ENCODE assay signal across 9 cellular contexts in the genomic region with DNA sequence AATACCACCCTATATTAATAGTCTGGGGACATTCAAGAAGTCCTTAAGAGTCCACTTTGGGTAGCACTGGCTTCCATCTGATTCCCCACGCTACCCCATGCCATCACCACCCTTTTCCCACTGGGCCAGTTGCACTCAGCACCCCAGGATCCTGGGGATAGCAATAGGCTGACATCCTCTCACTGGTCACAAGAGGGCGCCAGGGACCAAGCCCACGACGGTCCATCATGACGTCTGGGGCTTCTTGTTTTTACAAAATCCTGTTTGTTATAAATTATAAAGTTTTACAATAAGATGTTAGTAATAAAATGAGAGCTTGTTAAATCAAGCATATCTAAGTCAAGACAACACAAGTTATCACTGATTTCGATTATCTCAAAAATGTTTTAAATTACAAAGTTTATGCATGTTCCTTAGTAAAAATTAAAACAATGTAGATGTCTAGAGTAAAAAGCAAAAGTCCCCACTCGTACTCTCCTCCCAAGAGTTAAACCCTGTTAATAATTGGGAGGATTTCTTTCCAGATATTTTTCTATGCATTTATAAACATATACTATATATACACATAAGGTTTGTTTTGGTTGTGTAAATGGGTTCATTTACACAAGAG. TPM values are rescaled to one million over a fixed set of nuclear protein-coding genes. Genes with fewer than 3 reads are reported as not detected.
DNase-seq lines count a peak whose midpoint lies in the region; ATAC-seq, FAIRE-seq and TF ChIP-seq lines count a peak whose summit lies in the region.
"Had no signal": no experiment of that assay in that cellular context is flagged by ENCODE, and none has a peak within 500 bp of the region (broad histone marks: within the 10 kb centered on the region; RNA-seq: fewer than 3 reads in every experiment).

No MANE protein-coding gene starts in this region.

- DNase-seq in NCI-H1436 (lab: John Stamatoyannopoulos, UW), result peak; percentile 60
- no peak for DNase-seq in NCI-H1436 treated with DMSO at 0.1 percent for 48 hours (lab: John Stamatoyannopoulos, UW)
- DNase-seq in NCI-H2171 (lab: John Stamatoyannopoulos, UW), result peak; percentile 9
- peak; percentile 21 for DNase-seq in central memory CD4-positive, alpha-beta T cell
- peak; percentile 58 for DNase-seq in HepG2 (ENCODE audit: low spot score)
- peak; percentile 16 to 26 for DNase-seq in stimulated activated CD8-positive, alpha-beta memory T cell treated with anti-CD3 and anti-CD28 coated beads, Interleukin-15, amount 100 ng/mL, for 48 hours (ENCODE audit: low read depth in 2 of 2)

- ATAC-seq in HG02798 (IDR thresholded peaks at IDR 0.05; ENCODE audit: poor library complexity, unreplicated experiment), result peak; percentile 84
- peak; percentile 97 for ATAC-seq in HepG2

- peaks cover 3 to 26% of the 10 kb centered on the region in 2 experiments; a peak in 3 of 5 replicates for H3K27me3 ChIP-seq in HepG2 (ENCODE audit: control insufficient read depth in 1 of 2, insufficient read depth in 2 of 2, low read length in 2 of 2)
- H3K27me3 ChIP-seq: BLaER1 treated with 17β-estradiol and CSF1 and Interleukin-3, amounts not matched to agents 10 nM and 100 nM had no signal

- peak overlapping the region; percentile 41; the same call in 1 of the 2 replicates for H3K4me2 ChIP-seq in HepG2 (ENCODE audit: low read depth, low read length)
- H3K4me2 ChIP-seq: BLaER1 treated with 17β-estradiol and CSF1 and Interleukin-3, amounts not matched to agents 10 nM and 100 nM had no signal

- H4K20me1 ChIP-seq in HepG2 (ENCODE audit: insufficient read depth, low read length), result no peaks in the 10 kb centered on the region

- intact Hi-C loops in HepG2 (cut with micrococcal nuclease; ENCODE audit: unreplicated experiment), result loop anchor here (2.0 to 10.0 kb wide), 3 partner anchors 77 to 451 kb away; partner anchors contain the start of gene KLHL7

- H3K27ac ChIP-seq in HepG2 (ENCODE audit: extremely low read length, insufficient read depth, low read length), result no peak overlapping the region
- H3K27ac ChIP-seq: BLaER1 treated with 17β-estradiol and CSF1 and Interleukin-3, amounts not matched to agents 10 nM and 100 nM had no signal

- TF ChIP-seq POLR2A in HepG2 (IDR thresholded peaks at IDR 0.05; ENCODE audit: insufficient read depth in 1 of 2, low read depth in 2 of 2, low read length in 2 of 2), result no peak

- no peaks in the 10 kb centered on the region for H3K4me1 ChIP-seq in HepG2 (ENCODE audit: insufficient read depth, low read length)

- H3K9ac ChIP-seq in HepG2 (ENCODE audit: insufficient read depth, low read depth, low read length), result no peak overlapping the region
- H3K9ac ChIP-seq: BLaER1 treated with 17β-estradiol and CSF1 and Interleukin-3, amounts not matched to agents 10 nM and 100 nM had no signal

- no peak for FAIRE-seq in HepG2 (lab: Jason Lieb, UNC)

- H3K9me3 ChIP-seq in HepG2 (ENCODE audit: low read length), result no peaks in the 10 kb centered on the region
- H3K9me3 ChIP-seq: BLaER1 treated with 17β-estradiol and CSF1 and Interleukin-3, amounts not matched to agents 10 nM and 100 nM had no signal

- peak; percentile 75 for TF ChIP-seq RAD21 in HepG2 (CRISPR knock-in tag; IDR thresholded peaks at IDR 0.05)

- 0% methylated on average over 7 of the region's 7 CpGs for WGBS in HepG2 (ENCODE audit: low lambda C conversion rate)

- TF ChIP-seq CTCF in WI38 (IDR thresholded peaks at IDR 0.05; ENCODE audit: low read depth, low read length) (peak; percentile 96), HepG2 (CRISPR knock-in tag; IDR thresholded peaks at IDR 0.05) (peak; percentile 84)

- no TSS peak for BruUV-seq in HepG2 (replicated peaks; lab: Mats Ljungman, UMichigan)

- POLR2A ChIA-PET in HepG2 (lab: Yijun Ruan, JAX), result no interaction called here

- in situ Hi-C loops in HepG2 (cut with HindIII; ENCODE audit: extremely low pct_ligation_motif_present, low pct_unique_long_range_greater_than_20kb), result loop anchor here (25.0 kb wide), 1 partner anchor 450 kb away; the partner anchor contains the start of gene STK31

- H3K4me3 ChIP-seq in WI38 (ENCODE audit: low read depth, low read length) (no peak overlapping the region), HepG2 (replicated peaks in 1 of 3; ENCODE audit: insufficient read depth in 1 of 3, low read depth in 2 of 3, low read length in 3 of 3) (no peak overlapping the region; a peak in 1 of 6 replicates)
- H3K4me3 ChIP-seq: BLaER1 treated with 17β-estradiol and CSF1 and Interleukin-3, amounts not matched to agents 10 nM and 100 nM had no signal

- CTCF ChIA-PET in HepG2 (lab: Yijun Ruan, JAX; ENCODE audit: low intra/inter-chr PET ratio, low total read pairs), result interaction anchor here (1.5 kb wide), 1 partner anchor 11 kb away, joined by 5 read pairs; no protein-coding TSS in a partner anchor

- no peak overlapping the region for H2AFZ ChIP-seq in HepG2 (ENCODE audit: low read length)

- H3K79me2 ChIP-seq in HepG2 (ENCODE audit: insufficient read depth, low read length), result no peaks in the 10 kb centered on the region

- TF ChIP-seq EP300 in HepG2 (IDR thresholded peaks at IDR 0.05; ENCODE audit: low read depth in 2 of 2, low read length in 2 of 2), result no peak
- TF ChIP-seq EP300 in HepG2 (CRISPR knock-in tag; IDR thresholded peaks at IDR 0.05; ENCODE audit: borderline replicate concordance), result no peak

- H3K36me3 ChIP-seq in HepG2 (replicated peaks in 1 of 2; ENCODE audit: control insufficient read depth in 1 of 2, insufficient read depth in 2 of 2, low read length in 2 of 2), result no peaks in the 10 kb centered on the region

TF ChIP-seq in HepG2, 621 proteins besides CTCF, POLR2A, EP300 and RAD21:
- TF ChIP-seq ZNF121 (CRISPR knock-in tag; IDR thresholded peaks at IDR 0.05), result no peak
- 0 out of 2 replicates have a peak, but pooled peaks have one; percentile 25 for TF ChIP-seq KDM2A (CRISPR knock-in tag; IDR thresholded peaks at IDR 0.05; ENCODE audit: borderline replicate concordance, low read depth)
- peak; percentile 68 for TF ChIP-seq SMC3 (IDR thresholded peaks at IDR 0.05; ENCODE audit: low read length)
- no peak for TF ChIP-seq ZNF282 (IDR thresholded peaks at IDR 0.05; ENCODE audit: partially characterized antibody)
- TF ChIP-seq XRCC5 (optimal IDR thresholded peaks at IDR 0.05; ENCODE audit: low read length), result peak; percentile 28
- TF ChIP-seq STAG1 (CRISPR knock-in tag; IDR thresholded peaks at IDR 0.05), result peak; percentile 89
- TF ChIP-seq RFXAP (CRISPR knock-in tag; IDR thresholded peaks at IDR 0.05; ENCODE audit: borderline replicate concordance), result no peak

RNA-seq across cellular contexts. Expression of gene GPNMB, which starts 15.4 kb away (rescaled TPM):
- total RNA-seq in HepG2 (2016; rRNA removed; fragmentation: Illumina TruSeq; extraction: Trizol), result 1.6 TPM in 2 replicates
- total RNA-seq in HepG2 (2016; cell fraction: cytosol; rRNA removed; fragmentation: Illumina TruSeq; extraction: Trizol; ENCODE audit: low read depth), result 1.2 and 1.5 TPM in 2 replicates
- total RNA-seq in HepG2 (2016; cell fraction: insoluble cytoplasmic fraction; rRNA removed; fragmentation: Illumina TruSeq; extraction: Trizol), result 1.7 and 2.0 TPM in 2 replicates
- 2.6 and 2.7 TPM in 2 replicates for total RNA-seq in HepG2 (2016; cell fraction: membrane; rRNA removed; fragmentation: Illumina TruSeq; extraction: Trizol)
- total RNA-seq in HepG2 (2016; cell fraction: nucleus; rRNA removed; fragmentation: Illumina TruSeq; extraction: Trizol), result 1.3 and 1.6 TPM in 2 replicates
- polyA plus RNA-seq in HepG2 (2011; rRNA removed), result 0.91 and 1.1 TPM in 2 replicates
- 0.91 and 1.3 TPM in 2 replicates for polyA plus RNA-seq in HepG2 (2011; cell fraction: cytosol; rRNA removed)
- polyA plus RNA-seq in HepG2 (2011; cell fraction: nucleus; rRNA removed), result 0.39 and 1.2 TPM in 2 replicates
- polyA plus RNA-seq in HepG2 (2012), result 1.2 and 2.6 TPM in 2 replicates
- polyA plus RNA-seq in HepG2 (2016; cell fraction: cytosol; fragmentation: Illumina TruSeq; extraction: Trizol; ENCODE audit: low read depth), result 1.2 and 1.7 TPM in 2 replicates
- polyA plus RNA-seq in HepG2 (2016; cell fraction: insoluble cytoplasmic fraction; fragmentation: Illumina TruSeq; extraction: Trizol; ENCODE audit: low read depth), result 1.1 and 1.2 TPM in 2 replicates
- 3.0 and 3.7 TPM in 2 replicates for polyA plus RNA-seq in HepG2 (2016; cell fraction: membrane; fragmentation: Illumina TruSeq; extraction: Trizol; ENCODE audit: low read depth)
- 1.7 and 2.8 TPM in 2 replicates for polyA plus RNA-seq in HepG2 (2016; cell fraction: nucleus; fragmentation: Illumina TruSeq; extraction: Trizol; ENCODE audit: insufficient read depth, low read depth)
- 1.2 TPM in 2 replicates for polyA minus RNA-seq in HepG2 (2011; rRNA and poly(A)+ RNA removed; ENCODE audit: low replicate concordance)
- polyA minus RNA-seq in HepG2 (2011; cell fraction: cytosol; rRNA and poly(A)+ RNA removed), result 1.4 TPM in 1 of 2 replicates, not detected in the other
- 1.4 and 3.0 TPM in 2 replicates for polyA minus RNA-seq in HepG2 (2011; cell fraction: nucleus; rRNA and poly(A)+ RNA removed)

RNA-seq across cellular contexts. Expression of gene MALSU1, which starts 37.2 kb away (rescaled TPM):
- total RNA-seq in HepG2 (2016; rRNA removed; fragmentation: Illumina TruSeq; extraction: Trizol), result 141 and 188 TPM in 2 replicates
- total RNA-seq in HepG2 (2016; cell fraction: cytosol; rRNA removed; fragmentation: Illumina TruSeq; extraction: Trizol; ENCODE audit: low read depth), result 55.4 and 74.4 TPM in 2 replicates
- 134 and 186 TPM in 2 replicates for total RNA-seq in HepG2 (2016; cell fraction: insoluble cytoplasmic fraction; rRNA removed; fragmentation: Illumina TruSeq; extraction: Trizol)
- 96.1 and 111 TPM in 2 replicates for total RNA-seq in HepG2 (2016; cell fraction: membrane; rRNA removed; fragmentation: Illumina TruSeq; extraction: Trizol)
- total RNA-seq in HepG2 (2016; cell fraction: nucleus; rRNA removed; fragmentation: Illumina TruSeq; extraction: Trizol), result 49.1 and 52.9 TPM in 2 replicates
- polyA plus RNA-seq in HepG2 (2011; rRNA removed), result 51.6 and 72.0 TPM in 2 replicates
- 82.4 and 82.6 TPM in 2 replicates for polyA plus RNA-seq in HepG2 (2011; cell fraction: cytosol; rRNA removed)
- 24.8 and 38.6 TPM in 2 replicates for polyA plus RNA-seq in HepG2 (2011; cell fraction: nucleus; rRNA removed)
- 58.1 and 99.3 TPM in 2 replicates for polyA plus RNA-seq in HepG2 (2012)
- polyA plus RNA-seq in HepG2 (2016; cell fraction: cytosol; fragmentation: Illumina TruSeq; extraction: Trizol; ENCODE audit: low read depth), result 78.8 and 82.1 TPM in 2 replicates
- 213 and 216 TPM in 2 replicates for polyA plus RNA-seq in HepG2 (2016; cell fraction: insoluble cytoplasmic fraction; fragmentation: Illumina TruSeq; extraction: Trizol; ENCODE audit: low read depth)
- polyA plus RNA-seq in HepG2 (2016; cell fraction: membrane; fragmentation: Illumina TruSeq; extraction: Trizol; ENCODE audit: low read depth), result 91.1 and 105 TPM in 2 replicates
- 99.5 and 103 TPM in 2 replicates for polyA plus RNA-seq in HepG2 (2016; cell fraction: nucleus; fragmentation: Illumina TruSeq; extraction: Trizol; ENCODE audit: insufficient read depth, low read depth)
- polyA minus RNA-seq in HepG2 (2011; rRNA and poly(A)+ RNA removed; ENCODE audit: low replicate concordance), result 18.4 and 23.7 TPM in 2 replicates
- polyA minus RNA-seq in HepG2 (2011; cell fraction: cytosol; rRNA and poly(A)+ RNA removed), result 40.5 and 48.0 TPM in 2 replicates
- polyA minus RNA-seq in HepG2 (2011; cell fraction: nucleus; rRNA and poly(A)+ RNA removed), result 41.1 and 44.5 TPM in 2 replicates
